In the genomic region with DNA sequence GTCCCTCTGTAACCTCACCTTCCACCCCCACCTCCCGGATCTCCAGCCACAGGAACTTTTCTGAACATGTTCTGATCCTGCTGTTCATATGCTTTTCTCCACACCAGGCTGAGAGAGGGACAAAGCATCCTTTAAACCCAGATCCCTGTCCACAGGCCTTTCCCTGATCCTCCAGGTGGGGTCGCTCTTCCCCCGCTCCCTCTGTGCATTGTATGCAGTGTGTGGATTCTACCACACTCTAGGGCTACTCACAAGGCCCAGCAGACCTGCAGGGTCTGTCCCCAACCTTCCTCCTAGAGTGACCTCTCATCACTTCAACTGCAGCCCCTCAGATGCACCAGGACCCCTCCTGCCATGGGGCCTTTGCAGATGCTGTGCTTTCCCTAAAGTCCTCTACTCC, we compare ENCODE assay signal across 1 cellular context.
TF ChIP-seq lines count a peak whose summit lies in the region.

No MANE protein-coding gene starts in this region.

TF ChIP-seq in Ishikawa, 13 proteins besides CTCF, POLR2A, EP300 and RAD21 (continued from another document):
- no peak for TF ChIP-seq MAX (IDR thresholded peaks at IDR 0.05)
- TF ChIP-seq TAF1 (IDR thresholded peaks at IDR 0.05; ENCODE audit: low read depth): no peak
- no peak for TF ChIP-seq TEAD4 (IDR thresholded peaks at IDR 0.05)
- TF ChIP-seq ZBTB7A (IDR thresholded peaks at IDR 0.05; ENCODE audit: low read depth): no peak
- TF ChIP-seq EGR1 (IDR thresholded peaks at IDR 0.05): no peak
- no peak for TF ChIP-seq CREB1 (IDR thresholded peaks at IDR 0.05; ENCODE audit: low read depth)
- no peak for TF ChIP-seq CEBPB (IDR thresholded peaks at IDR 0.05)
- no peak for TF ChIP-seq YY1 (IDR thresholded peaks at IDR 0.05; ENCODE audit: low read depth)
- no peak for TF ChIP-seq FOXM1 (IDR thresholded peaks at IDR 0.05; ENCODE audit: borderline replicate concordance, low read depth)
- no peak for TF ChIP-seq NFIC (IDR thresholded peaks at IDR 0.05)
- TF ChIP-seq USF1 (IDR thresholded peaks at IDR 0.05): no peak
- TF ChIP-seq TCF12 (IDR thresholded peaks at IDR 0.05; ENCODE audit: low read depth): no peak
